9 cellular contexts compared by ENCODE assay signal in the genomic region with DNA sequence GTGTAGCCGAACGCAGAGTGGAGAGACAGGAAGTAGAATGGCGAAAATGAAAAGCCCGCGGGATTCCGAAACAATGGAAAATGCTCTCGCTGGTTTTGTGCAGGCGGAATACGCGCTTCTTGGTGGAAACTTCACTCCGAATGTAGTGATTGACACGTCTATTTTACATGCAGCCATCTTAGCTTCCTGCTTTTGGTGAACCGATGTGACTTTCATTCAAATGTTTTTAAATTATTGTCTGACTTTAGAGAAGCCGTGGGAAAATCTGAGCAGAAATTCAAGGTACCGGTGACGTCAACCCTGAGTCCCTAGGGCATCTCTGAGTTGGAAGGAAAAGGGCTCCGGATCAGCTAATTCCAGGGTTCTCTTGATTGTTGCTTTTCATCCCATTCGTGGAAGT. TPM values are rescaled to one million over a fixed set of nuclear protein-coding genes. Genes with fewer than 3 reads are reported as not detected.
A peak's percentile ranks its signal among the peaks of the same experiment; 100 is the strongest.
DNase-seq lines count a peak whose midpoint lies in the region; ATAC-seq and TF ChIP-seq lines count a peak whose summit lies in the region.
"Had no signal": no experiment of that assay in that cellular context is flagged by ENCODE, and none has a peak within 500 bp of the region (broad histone marks: within the 10 kb centered on the region; RNA-seq: fewer than 3 reads in every experiment).

No MANE protein-coding gene starts in this region.

- no peaks in the 10 kb centered on the region for H3K9me3 Mint-ChIP-seq in activated CD4-positive, alpha-beta T cell treated with anti-CD3 and anti-CD28 coated beads, Interleukin-2, amount 10 ng/mL, durations not matched to agents 7 days and 5 days
- no peaks in the 10 kb centered on the region for H3K9me3 Mint-ChIP-seq in WTC11
- no peaks in the 10 kb centered on the region for H3K9me3 Mint-ChIP-seq in Calu3 (ENCODE audit: low read depth, unreplicated experiment)

- CTCF ChIA-PET in activated CD4-positive, alpha-beta T cell treated with anti-CD3 and anti-CD28 coated beads, Interleukin-2, amount 10 ng/mL, durations not matched to agents 7 days and 5 days (lab: Charles Lee), result interaction anchor here (0.5 kb wide), 1 partner anchor 1158 kb away, joined by 3 read pairs; no protein-coding TSS in a partner anchor
- CTCF ChIA-PET in WTC11 (lab: Charles Lee) (interaction anchor here (1.1 to 1.4 kb wide), 3 partner anchors 48 to 134 kb away, joined by 4 read pairs; no protein-coding TSS in a partner anchor), Calu3 (lab: Charles Lee) (no interaction called here)

- no peaks in the 10 kb centered on the region for H3K36me3 Mint-ChIP-seq in activated CD4-positive, alpha-beta T cell treated with anti-CD3 and anti-CD28 coated beads, Interleukin-2, amount 10 ng/mL, durations not matched to agents 7 days and 5 days (ENCODE audit: low read depth)
- H3K36me3 Mint-ChIP-seq in WTC11 (no peaks in the 10 kb centered on the region), Calu3 (ENCODE audit: insufficient read depth, unreplicated experiment) (no peaks in the 10 kb centered on the region)

- peaks cover 57% of the 10 kb centered on the region for H3K27me3 Mint-ChIP-seq in activated CD4-positive, alpha-beta T cell treated with anti-CD3 and anti-CD28 coated beads, Interleukin-2, amount 10 ng/mL, durations not matched to agents 7 days and 5 days
- H3K27me3 Mint-ChIP-seq in WTC11 (ENCODE audit: low read depth) (peaks cover 4% of the 10 kb centered on the region), Calu3 (ENCODE audit: unreplicated experiment) (peaks cover 18% of the 10 kb centered on the region)

- intact Hi-C loops in Calu3 (cut with micrococcal nuclease; ENCODE audit: unreplicated experiment), result no loop called here

- no TSS peak for BruUV-seq in Calu3 (replicated peaks; lab: Mats Ljungman, UMichigan)

- TF ChIP-seq CTCF in WTC11 (IDR thresholded peaks at IDR 0.05) (no peak), fibroblast of pulmonary artery (IDR thresholded peaks at IDR 0.05; ENCODE audit: low read length, missing control alignments) (no peak), Calu3 (IDR thresholded peaks at IDR 0.05; ENCODE audit: unreplicated experiment) (no peak), omental fat pad (IDR thresholded peaks at IDR 0.05) (no peak)

- no peak overlapping the region for H3K27ac Mint-ChIP-seq in activated CD4-positive, alpha-beta T cell treated with anti-CD3 and anti-CD28 coated beads, Interleukin-2, amount 10 ng/mL, durations not matched to agents 7 days and 5 days
- peak overlapping the region; percentile 84 for H3K27ac Mint-ChIP-seq in WTC11
- no peak overlapping the region for H3K27ac Mint-ChIP-seq in Calu3 (ENCODE audit: unreplicated experiment)

- H3K4me1 Mint-ChIP-seq in activated CD4-positive, alpha-beta T cell treated with anti-CD3 and anti-CD28 coated beads, Interleukin-2, amount 10 ng/mL, durations not matched to agents 7 days and 5 days, result peaks cover 14% of the 10 kb centered on the region
- H3K4me1 Mint-ChIP-seq in WTC11, result peaks cover 25% of the 10 kb centered on the region
- peaks cover 2% of the 10 kb centered on the region for H3K4me1 Mint-ChIP-seq in Calu3 (ENCODE audit: low read depth, unreplicated experiment)

- ATAC-seq in WTC11 (peak; percentile 11), HG03342 (IDR thresholded peaks at IDR 0.05; ENCODE audit: unreplicated experiment) (no peak), omental fat pad (ENCODE audit: low FRiP score) (no peak)
- ATAC-seq: left colon had no signal

- DNase-seq in activated CD4-positive, alpha-beta T cell treated with anti-CD3 and anti-CD28 coated beads, Interleukin-2, amount 10 ng/mL, durations not matched to agents 7 days and 5 days, result no peak
- DNase-seq in activated CD4-positive, alpha-beta T cell treated with anti-CD3 and anti-CD28 coated beads, Interleukin-2, amount 50 U/mL, for 1 hour, result no peak
- peak; percentile 30 for DNase-seq in WTC11 (ENCODE audit: low spot score)
- DNase-seq in fibroblast of pulmonary artery (ENCODE audit: low read depth), result peak; percentile 39
- no peak for DNase-seq in skeletal muscle cell (ENCODE audit: low read depth)
- DNase-seq in Calu3, result no peak
- no peak for DNase-seq in omental fat pad (ENCODE audit: low spot score)
- DNase-seq: left colon had no signal

- H3K4me3 Mint-ChIP-seq in activated CD4-positive, alpha-beta T cell treated with anti-CD3 and anti-CD28 coated beads, Interleukin-2, amount 10 ng/mL, durations not matched to agents 7 days and 5 days, result peak overlapping the region; percentile 53
- H3K4me3 Mint-ChIP-seq in WTC11 (peak overlapping the region; percentile 95), Calu3 (ENCODE audit: low read depth, unreplicated experiment) (no peak overlapping the region)

- H3K4me3 ChIP-seq in fibroblast of pulmonary artery (replicated peaks; ENCODE audit: low read depth, low read length) (peak overlapping the region; percentile 49), skeletal muscle cell (ENCODE audit: low read depth, low read length) (peak overlapping the region; percentile 32)

- POLR2A ChIA-PET in activated CD4-positive, alpha-beta T cell treated with anti-CD3 and anti-CD28 coated beads, Interleukin-2, amount 10 ng/mL, durations not matched to agents 7 days and 5 days (lab: Charles Lee), result no interaction called here
- POLR2A ChIA-PET in WTC11 (lab: Charles Lee), result interaction anchor here (1.4 kb wide), 1 partner anchor 69 kb away, joined by 3 read pairs; no protein-coding TSS in a partner anchor

TF ChIP-seq in WTC11, 78 proteins besides CTCF, POLR2A, EP300 and RAD21:
- TF ChIP-seq NFE2L1 (CRISPR knock-in tag; IDR thresholded peaks at IDR 0.05) (no peak), RORB (CRISPR knock-in tag; IDR thresholded peaks at IDR 0.05) (no peak), KAT7 (CRISPR knock-in tag; IDR thresholded peaks at IDR 0.05; ENCODE audit: borderline replicate concordance) (no peak), ESRRA (CRISPR knock-in tag; IDR thresholded peaks at IDR 0.05; ENCODE audit: borderline replicate concordance) (no peak), ZNF671 (CRISPR knock-in tag; IDR thresholded peaks at IDR 0.05) (no peak)

RNA-seq across cellular contexts. Expression of a gene that starts 11.4 kb away (rescaled TPM):
- not detected for total RNA-seq in activated CD4-positive, alpha-beta T cell treated with anti-CD3 and anti-CD28 coated beads, Interleukin-2, amount 10 ng/mL, durations not matched to agents 7 days and 5 days
- total RNA-seq in WTC11 (2021), result not detected in 3 replicates
- not detected in 2 replicates for total RNA-seq in Calu3 (2022)
- not detected for total RNA-seq in omental fat pad
- total RNA-seq: left colon had no signal

RNA-seq across cellular contexts. Expression of a gene that starts 21.5 kb away (rescaled TPM):
- not detected for total RNA-seq in activated CD4-positive, alpha-beta T cell treated with anti-CD3 and anti-CD28 coated beads, Interleukin-2, amount 10 ng/mL, durations not matched to agents 7 days and 5 days
- total RNA-seq in WTC11 (2021), result not detected in 3 replicates
- total RNA-seq in Calu3 (2022), result not detected in 2 replicates
- total RNA-seq in omental fat pad, result not detected
- total RNA-seq: left colon had no signal

Comparison
In these comparisons a context has a peak if more than half of its experiments do, and no peak if none do; other contexts are left out.
1. DNase-seq: peak in WTC11 (single experiment) and fibroblast of pulmonary artery (single experiment); none in activated CD4-positive, alpha-beta T cell treated with anti-CD3 and anti-CD28 coated beads, Interleukin-2, amount 10 ng/mL, durations not matched to agents 7 days and 5 days (single experiment), activated CD4-positive, alpha-beta T cell treated with anti-CD3 and anti-CD28 coated beads, Interleukin-2, amount 50 U/mL, for 1 hour (single experiment), skeletal muscle cell (single experiment), Calu3 (single experiment) and omental fat pad (single experiment).